ENCODE assay signal across 18 cellular contexts in genomic region chr2:135152361-135152760, GRCh38.
"Had no signal": no experiment of that assay in that cellular context is flagged by ENCODE, and none has a peak within 500 bp of the region (broad histone marks: within the 10 kb centered on the region; RNA-seq: fewer than 3 reads in every experiment).

No MANE protein-coding gene starts in this region.

- H3K27ac ChIP-seq: coronary artery, foreskin keratinocyte, hepatocyte, psoas muscle, right lobe of liver, tibial artery, upper lobe of right lung had no signal

- DNase-seq: effector CD4-positive, alpha-beta T cell; endodermal cell; erythroblast; foreskin keratinocyte; kidney glomerular epithelial cell; naive thymus-derived CD4-positive, alpha-beta T cell; nephron progenitor cell; psoas muscle; retina; right lobe of liver; stimulated activated CD4-positive, alpha-beta T cell treated with anti-CD3 and anti-CD28 coated beads, Interleukin-4, amount 100 ng/mL, for 1 hour; stimulated activated CD8-positive, alpha-beta memory T cell treated with anti-CD3 and anti-CD28 coated beads, Interleukin-4, amount 100 ng/mL, for 48 hours; tibial artery; upper lobe of right lung had no signal

- H3K4me3 Mint-ChIP-seq: endodermal cell; naive thymus-derived CD4-positive, alpha-beta T cell; nephron progenitor cell; stimulated activated effector memory CD8-positive, alpha-beta T cell treated with anti-CD3 and anti-CD28 coated beads, Interleukin-12 subunit alpha, Interleukin-12 subunit beta, amount 100 ng/mL, for 72 hours; stimulated activated naive CD8-positive, alpha-beta T cell treated with anti-CD3 and anti-CD28 coated beads, Interleukin-15, Interleukin-2, amounts not matched to agents 100 ng/mL and 50 ng/mL, for 24 hours had no signal

- H3K4me1 ChIP-seq: foreskin keratinocyte, psoas muscle, tibial artery, upper lobe of right lung had no signal

- H3K9me3 ChIP-seq: psoas muscle, right lobe of liver, tibial artery, upper lobe of right lung had no signal

- H3K27me3 Mint-ChIP-seq: naive thymus-derived CD4-positive, alpha-beta T cell; stimulated activated naive CD8-positive, alpha-beta T cell treated with anti-CD3 and anti-CD28 coated beads, Interleukin-15, Interleukin-2, amounts not matched to agents 100 ng/mL and 50 ng/mL, for 24 hours had no signal

- H2AFZ ChIP-seq: hepatocyte had no signal

- H3K4me2 ChIP-seq: hepatocyte had no signal

- H3K27ac Mint-ChIP-seq: endodermal cell; nephron progenitor cell; stimulated activated effector memory CD8-positive, alpha-beta T cell treated with anti-CD3 and anti-CD28 coated beads, Interleukin-12 subunit alpha, Interleukin-12 subunit beta, amount 100 ng/mL, for 72 hours; stimulated activated naive CD8-positive, alpha-beta T cell treated with anti-CD3 and anti-CD28 coated beads, Interleukin-15, Interleukin-2, amounts not matched to agents 100 ng/mL and 50 ng/mL, for 24 hours had no signal

- H3K27me3 ChIP-seq: foreskin keratinocyte, hepatocyte, right lobe of liver, tibial artery, upper lobe of right lung had no signal

- ATAC-seq: foreskin keratinocyte; naive thymus-derived CD4-positive, alpha-beta T cell; psoas muscle; right lobe of liver; stimulated activated effector memory CD8-positive, alpha-beta T cell treated with anti-CD3 and anti-CD28 coated beads, Interleukin-12 subunit alpha, Interleukin-12 subunit beta, amount 100 ng/mL, for 72 hours; upper lobe of right lung had no signal

- H3K9me3 Mint-ChIP-seq: endodermal cell; naive thymus-derived CD4-positive, alpha-beta T cell; nephron progenitor cell; stimulated activated effector memory CD8-positive, alpha-beta T cell treated with anti-CD3 and anti-CD28 coated beads, Interleukin-12 subunit alpha, Interleukin-12 subunit beta, amount 100 ng/mL, for 72 hours; stimulated activated naive CD8-positive, alpha-beta T cell treated with anti-CD3 and anti-CD28 coated beads, Interleukin-15, Interleukin-2, amounts not matched to agents 100 ng/mL and 50 ng/mL, for 24 hours had no signal

- H3K4me3 ChIP-seq: coronary artery, hepatocyte, psoas muscle, right lobe of liver, tibial artery, upper lobe of right lung had no signal
